Comparison of ENCODE assay signal across 1 cellular context in genomic region chr17:82737981-82738877, GRCh38.
TF ChIP-seq lines count a peak whose summit lies in the region.

No MANE protein-coding gene starts in this region.

TF ChIP-seq in HepG2, 621 proteins besides CTCF, POLR2A, EP300 and RAD21 (continued from another document and continues in another):
- TF ChIP-seq ZSCAN29 (CRISPR knock-in tag; conservative IDR thresholded peaks at IDR 0.05) (peak; percentile 82; the same call in 1 of the 2 replicates), NPAS2 (CRISPR knock-in tag; IDR thresholded peaks at IDR 0.05; ENCODE audit: borderline replicate concordance) (no peak), KLF13 (CRISPR knock-in tag; IDR thresholded peaks at IDR 0.05) (no peak), GATA4 (IDR thresholded peaks at IDR 0.05; ENCODE audit: borderline replicate concordance, low read depth) (no peak; the same call in 1 of the 2 replicates), NFE2 (CRISPR knock-in tag; IDR thresholded peaks at IDR 0.05) (no peak; the same call in 1 of the 2 replicates), ZFP41 (CRISPR knock-in tag; IDR thresholded peaks at IDR 0.05; ENCODE audit: borderline replicate concordance) (peak; percentile 99), TOE1 (CRISPR knock-in tag; IDR thresholded peaks at IDR 0.05) (peak; percentile 99), ZNF430 (CRISPR knock-in tag; IDR thresholded peaks at IDR 0.05) (peak; percentile 100), ZNF841 (CRISPR knock-in tag; IDR thresholded peaks at IDR 0.05; ENCODE audit: borderline replicate concordance) (peak; percentile 98), ZNF318 (CRISPR knock-in tag; IDR thresholded peaks at IDR 0.05) (peak; percentile 100), ESRRA (CRISPR knock-in tag; IDR thresholded peaks at IDR 0.05; ENCODE audit: low read depth) (peak; percentile 96), MNT (IDR thresholded peaks at IDR 0.05) (peak; percentile 95), MTA1 (CRISPR knock-in tag; IDR thresholded peaks at IDR 0.05; ENCODE audit: borderline replicate concordance) (peak; percentile 100), IRF1 (CRISPR knock-in tag; IDR thresholded peaks at IDR 0.05; ENCODE audit: low read depth) (peak; percentile 97), MXI1 (IDR thresholded peaks at IDR 0.05; ENCODE audit: borderline replicate concordance, low read depth, low read length) (peak; percentile 99), ZFP36L2 (CRISPR knock-in tag; IDR thresholded peaks at IDR 0.05) (peak; percentile 93), SMAD9 (CRISPR knock-in tag; IDR thresholded peaks at IDR 0.05) (peak; percentile 95; the same call in 1 of the 2 replicates), PRMT3 (CRISPR knock-in tag; IDR thresholded peaks at IDR 0.05; ENCODE audit: borderline replicate concordance, low read depth) (peak; percentile 97), PPARG (CRISPR knock-in tag; conservative IDR thresholded peaks at IDR 0.05) (peak; percentile 85), ZNF569 (CRISPR knock-in tag; IDR thresholded peaks at IDR 0.05; ENCODE audit: borderline replicate concordance) (peak; percentile 93; the same call in 1 of the 2 replicates), SATB2 (CRISPR knock-in tag; IDR thresholded peaks at IDR 0.05) (peak; percentile 97), NRL (CRISPR knock-in tag; IDR thresholded peaks at IDR 0.05; ENCODE audit: borderline replicate concordance) (peak; percentile 100), TAF1 (CRISPR knock-in tag; IDR thresholded peaks at IDR 0.05) (peak; percentile 55; the same call in 1 of the 2 replicates), ZNF788 (CRISPR knock-in tag; IDR thresholded peaks at IDR 0.05; ENCODE audit: borderline replicate concordance) (peak; percentile 100; the same call in 1 of the 2 replicates), FUBP1 (CRISPR knock-in tag; IDR thresholded peaks at IDR 0.05; ENCODE audit: borderline replicate concordance) (no peak), RXRA (CRISPR knock-in tag; IDR thresholded peaks at IDR 0.05) (peak; percentile 99), IRF9 (CRISPR knock-in tag; IDR thresholded peaks at IDR 0.05; ENCODE audit: borderline replicate concordance) (peak; percentile 99), ZNF333 (CRISPR knock-in tag; IDR thresholded peaks at IDR 0.05; ENCODE audit: borderline replicate concordance) (peak; percentile 86; the same call in 1 of the 2 replicates), RAD51 (IDR thresholded peaks at IDR 0.05; ENCODE audit: borderline replicate concordance) (peak; percentile 52; the same call in 1 of the 2 replicates), ZNF556 (CRISPR knock-in tag; IDR thresholded peaks at IDR 0.05; ENCODE audit: borderline replicate concordance) (peak; percentile 99), ZNF513 (CRISPR knock-in tag; conservative IDR thresholded peaks at IDR 0.05) (no peak), FOXP1 (IDR thresholded peaks at IDR 0.05) (no peak), FOXP1 (CRISPR knock-in tag; IDR thresholded peaks at IDR 0.05) (peak; percentile 91), ZSCAN31 (CRISPR knock-in tag; IDR thresholded peaks at IDR 0.05; ENCODE audit: low read depth) (peak; percentile 98), ZNF816 (CRISPR knock-in tag; IDR thresholded peaks at IDR 0.05; ENCODE audit: borderline replicate concordance) (peak; percentile 72; the same call in 1 of the 2 replicates), PRDM4 (CRISPR knock-in tag; IDR thresholded peaks at IDR 0.05; ENCODE audit: borderline replicate concordance) (no peak), GMEB1 (CRISPR knock-in tag; IDR thresholded peaks at IDR 0.05; ENCODE audit: borderline replicate concordance) (peak; percentile 85), ZNF20 (CRISPR knock-in tag; IDR thresholded peaks at IDR 0.05) (no peak), ZNF367 (CRISPR knock-in tag; IDR thresholded peaks at IDR 0.05; ENCODE audit: borderline replicate concordance) (peak; percentile 93; the same call in 1 of the 2 replicates), ARHGAP35 (CRISPR knock-in tag; IDR thresholded peaks at IDR 0.05; ENCODE audit: borderline replicate concordance) (peak; percentile 99), ZNF709 (CRISPR knock-in tag; IDR thresholded peaks at IDR 0.05) (peak; percentile 99), MAFG (CRISPR knock-in tag; IDR thresholded peaks at IDR 0.05) (no peak; the same call in 1 of the 2 replicates), ZNF160 (CRISPR knock-in tag; IDR thresholded peaks at IDR 0.05) (peak; percentile 96; the same call in 1 of the 2 replicates), ZNF660 (CRISPR knock-in tag; IDR thresholded peaks at IDR 0.05; ENCODE audit: borderline replicate concordance, low read depth) (peak; percentile 87; the same call in 1 of the 2 replicates), NR3C1 (CRISPR knock-in tag; IDR thresholded peaks at IDR 0.05) (no peak), ZNF3 (CRISPR knock-in tag; IDR thresholded peaks at IDR 0.05) (peak; percentile 91)
